Comparison of ENCODE assay signal across 8 cellular contexts in genomic region chr1:46065405-46065804, GRCh38.
A peak's percentile ranks its signal among the peaks of the same experiment; 100 is the strongest.
DNase-seq lines count a peak whose midpoint lies in the region; ATAC-seq lines count a peak whose summit lies in the region.
"Had no signal": no experiment of that assay in that cellular context is flagged by ENCODE, and none has a peak within 500 bp of the region (broad histone marks: within the 10 kb centered on the region; RNA-seq: fewer than 3 reads in every experiment).

No MANE protein-coding gene starts in this region.

- DNase-seq in DMS53 treated with DMSO at 0.1 percent for 48 hours (lab: John Stamatoyannopoulos, UW; ENCODE audit: unreplicated experiment) (peak; percentile 84), memory B cell (ENCODE audit: low spot score in 2 of 2) (no peak), glomerular visceral epithelial cell (ENCODE audit: extremely low spot score) (no peak), SJCRH30 (no peak)
- no peak for DNase-seq in T-helper 2 cell treated with Interferon-gamma antibody and Interleukin-4, amounts not matched to agents 5 μg/mL and 100 μg/mL, for 36 hours (ENCODE audit: low spot score)
- DNase-seq: aorta had no signal

- ATAC-seq in HG03442 (IDR thresholded peaks at IDR 0.05; ENCODE audit: unreplicated experiment) (peak; percentile 52), memory B cell (ENCODE audit: low read depth) (peak; percentile 76), HG02973 (IDR thresholded peaks at IDR 0.05; ENCODE audit: unreplicated experiment) (no peak)

- no peaks in the 10 kb centered on the region; the same call in 1 of the 2 replicates for H3K27me3 ChIP-seq in SJCRH30

- H3K36me3 Mint-ChIP-seq in T-helper 2 cell treated with Interferon-gamma antibody and Interleukin-4, amounts not matched to agents 5 μg/mL and 100 μg/mL, for 36 hours (ENCODE audit: low read depth), result peaks cover 7% of the 10 kb centered on the region
- no peaks in the 10 kb centered on the region for H3K36me3 Mint-ChIP-seq in memory B cell

- H3K27ac Mint-ChIP-seq in T-helper 2 cell treated with Interferon-gamma antibody and Interleukin-4, amounts not matched to agents 5 μg/mL and 100 μg/mL, for 36 hours, result peak overlapping the region; percentile 33
- peak overlapping the region; percentile 62 for H3K27ac Mint-ChIP-seq in memory B cell

- no peaks in the 10 kb centered on the region for H3K9me3 Mint-ChIP-seq in T-helper 2 cell treated with Interferon-gamma antibody and Interleukin-4, amounts not matched to agents 5 μg/mL and 100 μg/mL, for 36 hours
- H3K9me3 Mint-ChIP-seq in memory B cell, result no peaks in the 10 kb centered on the region

- peaks cover 16% of the 10 kb centered on the region for H3K36me3 ChIP-seq in SJCRH30

- H3K27ac ChIP-seq in SJCRH30, result no peak overlapping the region

- no peaks in the 10 kb centered on the region for H3K9me3 ChIP-seq in SJCRH30 (replicated peaks)

- no peaks in the 10 kb centered on the region for H3K27me3 Mint-ChIP-seq in T-helper 2 cell treated with Interferon-gamma antibody and Interleukin-4, amounts not matched to agents 5 μg/mL and 100 μg/mL, for 36 hours (ENCODE audit: low read depth)
- no peaks in the 10 kb centered on the region for H3K27me3 Mint-ChIP-seq in memory B cell

- H3K4me3 Mint-ChIP-seq in T-helper 2 cell treated with Interferon-gamma antibody and Interleukin-4, amounts not matched to agents 5 μg/mL and 100 μg/mL, for 36 hours, result peak overlapping the region; percentile 47
- peak overlapping the region; percentile 56 for H3K4me3 Mint-ChIP-seq in memory B cell

- H3K4me3 ChIP-seq in SJCRH30, result no peak overlapping the region

- no peaks in the 10 kb centered on the region for H3K4me1 ChIP-seq in SJCRH30

- peaks cover 25% of the 10 kb centered on the region for H3K4me1 Mint-ChIP-seq in T-helper 2 cell treated with Interferon-gamma antibody and Interleukin-4, amounts not matched to agents 5 μg/mL and 100 μg/mL, for 36 hours (ENCODE audit: low read depth)
- peaks cover 7% of the 10 kb centered on the region for H3K4me1 Mint-ChIP-seq in memory B cell
